11 cellular contexts compared by ENCODE assay signal in the genomic region with DNA sequence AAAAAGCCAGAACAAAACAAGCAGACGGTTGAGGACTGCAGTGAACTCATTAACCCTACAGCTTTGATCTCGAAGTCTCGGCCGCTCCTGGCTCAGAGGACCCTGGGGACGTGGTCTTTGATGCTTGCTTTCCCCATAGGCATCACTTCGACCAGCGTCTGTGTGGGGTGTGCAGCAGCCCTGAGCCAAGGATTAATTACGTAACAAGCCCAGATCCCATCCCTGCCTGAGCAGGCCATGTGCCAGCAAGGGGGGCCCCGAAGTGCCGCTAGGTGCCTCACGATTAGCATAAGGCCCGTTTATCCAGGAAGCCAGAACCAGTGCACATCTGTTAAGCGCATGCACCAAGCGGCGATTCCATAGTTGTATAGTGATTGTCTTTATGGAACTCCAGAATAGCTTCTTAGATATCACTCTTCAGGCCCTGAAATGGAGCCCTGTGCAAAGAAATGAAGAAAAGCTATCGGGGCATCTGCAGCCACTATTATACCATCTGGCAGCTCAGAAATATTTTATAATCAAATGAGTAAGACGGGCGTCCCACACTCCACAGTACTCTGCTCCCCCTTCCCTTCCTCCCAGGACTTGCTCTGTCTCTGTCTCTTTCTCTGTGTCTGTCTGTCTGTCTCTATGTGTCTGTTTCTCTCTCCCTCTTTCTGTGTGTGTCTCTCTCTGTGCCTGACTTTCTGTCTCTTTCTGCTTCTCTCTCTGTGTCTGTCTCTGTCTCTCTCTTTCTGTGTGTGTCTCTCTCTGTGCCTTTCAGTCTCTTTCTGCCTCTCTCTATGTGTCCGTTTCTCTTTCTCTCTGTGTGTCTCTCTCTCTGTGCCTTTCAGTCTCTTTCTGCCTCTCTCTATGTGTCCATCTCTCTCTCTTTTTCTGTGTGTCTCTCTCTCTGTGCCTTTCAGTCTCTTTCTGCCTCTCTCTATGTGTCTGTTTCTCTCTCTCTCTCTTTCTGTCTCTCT. TPM values are rescaled to one million over a fixed set of nuclear protein-coding genes. Genes with fewer than 3 reads are reported as not detected.
DNase-seq lines count a peak whose midpoint lies in the region; ATAC-seq and TF ChIP-seq lines count a peak whose summit lies in the region.
"Had no signal": no experiment of that assay in that cellular context is flagged by ENCODE, and none has a peak within 500 bp of the region (broad histone marks: within the 10 kb centered on the region; RNA-seq: fewer than 3 reads in every experiment).

No MANE protein-coding gene starts in this region.

- dilution Hi-C loops in IMR-90 (cut with HindIII; ENCODE audit: low sequenced_read_pairs, unreplicated experiment) = no loop called here

- H3K27ac Mint-ChIP-seq in CD14-positive monocyte (peak overlapping the region; percentile 29 to 87 (median 76)), WTC11 (peak overlapping the region; percentile 46; the same call in 1 of the 2 replicates)

- no peak overlapping the region for H2AK9ac ChIP-seq in IMR-90 (replicated peaks; ENCODE audit: low read depth, low read length, poor library complexity)

- H3K9ac ChIP-seq in IMR-90 (ENCODE audit: low read depth, low read length) = no peak overlapping the region

- no peak overlapping the region for H2BK120ac ChIP-seq in IMR-90 (ENCODE audit: low read depth, low read length)

- H3K4ac ChIP-seq in IMR-90 (ENCODE audit: low read depth, low read length) = no peak overlapping the region; the same call in 1 of the 2 replicates

- no peak overlapping the region for H4K8ac ChIP-seq in IMR-90 (ENCODE audit: low read depth in 2 of 2, low read length in 2 of 2)

- H4K91ac ChIP-seq in IMR-90 (ENCODE audit: insufficient read depth, low read depth, low read length) = no peak overlapping the region

- POLR2A ChIA-PET in IMR-90 (lab: Charles Lee; ENCODE audit: unreplicated experiment) = no interaction called here
- POLR2A ChIA-PET in WTC11 (lab: Charles Lee) = no interaction called here

- no peak for TF ChIP-seq RAD21 in IMR-90 (IDR thresholded peaks at IDR 0.05; ENCODE audit: low read length)

- no peak overlapping the region for H2AK5ac ChIP-seq in IMR-90 (ENCODE audit: low read depth, low read length)

- H2BK15ac ChIP-seq in IMR-90 (ENCODE audit: low read depth, low read length) = no peak overlapping the region

- no peak overlapping the region for H3K27ac ChIP-seq in IMR-90 (ENCODE audit: insufficient read depth, low read length)
- no peak overlapping the region for H3K27ac ChIP-seq in right atrium auricular region
- H3K27ac ChIP-seq: ovary had no signal

- H3K36me3 Mint-ChIP-seq in CD14-positive monocyte (peaks cover 16 to 24% of the 10 kb centered on the region in 2 donors), WTC11 (no peaks in the 10 kb centered on the region)

- DNase-seq in CD14-positive monocyte (ENCODE audit: low spot score) (no peak), IMR-90 (peak; percentile 49), WTC11 (ENCODE audit: low spot score) (no peak), left kidney (ENCODE audit: low read depth, low spot score) (peak; percentile 50), right atrium auricular region (ENCODE audit: low spot score) (no peak), dedifferentiated amniotic fluid mesenchymal stem cell (ENCODE audit: extremely low spot score) (no peak), head of caudate nucleus (no peak), left lobe of liver (ENCODE audit: low spot score) (no peak)
- DNase-seq: NCI-H345, ovary, T1000 had no signal

- no peak overlapping the region for H2AFZ ChIP-seq in IMR-90 (replicated peaks; ENCODE audit: low read length, poor library complexity)

- no peak overlapping the region for H2BK20ac ChIP-seq in IMR-90 (ENCODE audit: low read depth, low read length)

- H3K4me3 Mint-ChIP-seq in CD14-positive monocyte = peak overlapping the region; percentile 3 to 26
- no peak overlapping the region for H3K4me3 Mint-ChIP-seq in WTC11

- H3K14ac ChIP-seq in IMR-90 (replicated peaks; ENCODE audit: low read depth, low read length) = no peak overlapping the region; the same call in 1 of the 2 replicates

- peak; percentile 83 for ATAC-seq in IMR-90 (ENCODE audit: low read depth)
- no peak for ATAC-seq in WTC11
- ATAC-seq in left lobe of liver = no peak

- H3K27me3 ChIP-seq in IMR-90 (ENCODE audit: control insufficient read depth, insufficient read depth, low read length) (no peaks in the 10 kb centered on the region), right atrium auricular region (no peaks in the 10 kb centered on the region)
- H3K27me3 ChIP-seq: ovary had no signal

- BruUV-seq in IMR-90 (replicated peaks; lab: Mats Ljungman, UMichigan) = no TSS peak

- H3K9me3 ChIP-seq in IMR-90 (ENCODE audit: control insufficient read depth, insufficient read depth, low read length) (no peaks in the 10 kb centered on the region), right atrium auricular region (no peaks in the 10 kb centered on the region)
- H3K9me3 ChIP-seq: ovary had no signal

- H3K4me3 ChIP-seq in IMR-90 (ENCODE audit: insufficient read depth, low read depth, low read length) = no peak overlapping the region
- H3K4me3 ChIP-seq in right atrium auricular region = no peak overlapping the region
- H3K4me3 ChIP-seq: ovary had no signal

- H3K9me1 ChIP-seq in IMR-90 (ENCODE audit: insufficient read depth, low read length) = peaks cover 8% of the 10 kb centered on the region; the same call in 1 of the 2 replicates

- WGBS in IMR-90 (ENCODE audit: extremely low coverage in 2 of 2, insufficient read length in 1 of 2), 2 experiments = 58% methylated on average over 8 of the region's 19 CpGs; no CpG with 5 or more reads in 1 of the 2 experiments

- CTCF ChIA-PET in IMR-90 (lab: Yijun Ruan, JAX) = no interaction called here
- CTCF ChIA-PET in WTC11 (lab: Charles Lee) = interaction anchor here (1.0 to 1.5 kb wide), 2 partner anchors 64 to 88 kb away, joined by 3 to 6 read pairs; no protein-coding TSS in a partner anchor

- no peaks in the 10 kb centered on the region for H3K36me3 ChIP-seq in IMR-90 (ENCODE audit: control insufficient read depth, insufficient read depth, low read length)
- H3K36me3 ChIP-seq in right atrium auricular region = no peaks in the 10 kb centered on the region
- H3K36me3 ChIP-seq: ovary had no signal

- H3K27me3 Mint-ChIP-seq in CD14-positive monocyte (ENCODE audit: low read depth in 3 of 3) = peaks cover 0 to 1% (median 0%) of the 10 kb centered on the region in 3 donors
- no peaks in the 10 kb centered on the region for H3K27me3 Mint-ChIP-seq in WTC11 (ENCODE audit: low read depth)

- H3K4me2 ChIP-seq in IMR-90 (ENCODE audit: low read depth, low read length) = no peak overlapping the region

- H3K18ac ChIP-seq in IMR-90 (ENCODE audit: low read depth, low read length) = no peak overlapping the region

- in situ Hi-C loops in IMR-90 (cut with MboI; ENCODE audit: low sequenced_read_pairs) = no loop called here

- H3K4me1 ChIP-seq in IMR-90 (ENCODE audit: control insufficient read depth, insufficient read depth, low read length) (peaks cover 11% of the 10 kb centered on the region), right atrium auricular region (peaks cover 0 to 26% of the 10 kb centered on the region in 2 donors)

- intact Hi-C loops in CD14-positive monocyte (cut with micrococcal nuclease) = loop anchor here in 1 of 2 donors (5.0 kb wide), 1 partner anchor 43 kb away; no protein-coding TSS in a partner anchor
- intact Hi-C loops in IMR-90 (cut with micrococcal nuclease) = no loop called here
- intact Hi-C loops in head of caudate nucleus (cut with DNase I) = no loop called here

- H3K23ac ChIP-seq in IMR-90 (ENCODE audit: low read depth, low read length) = peak overlapping the region; percentile 43; the same call in 1 of the 2 replicates

- TF ChIP-seq CTCF in CD14-positive monocyte (IDR thresholded peaks at IDR 0.05) = no peak
- no peak for TF ChIP-seq CTCF in IMR-90 (conservative IDR thresholded peaks at IDR 0.05; ENCODE audit: low read depth, low read length)
- no peak for TF ChIP-seq CTCF in WTC11 (IDR thresholded peaks at IDR 0.05)
- TF ChIP-seq CTCF in right atrium auricular region (IDR thresholded peaks at IDR 0.05) = no peak

- H3K56ac ChIP-seq in IMR-90 (ENCODE audit: extremely low read depth, insufficient read depth, low read length) = no peak overlapping the region

- H3K9me3 Mint-ChIP-seq in CD14-positive monocyte (no peaks in the 10 kb centered on the region), WTC11 (no peaks in the 10 kb centered on the region)

- no peak overlapping the region for H2BK5ac ChIP-seq in IMR-90 (ENCODE audit: low read depth, low read length, poor library complexity, severe bottlenecking)

- H4K20me1 ChIP-seq in IMR-90 (ENCODE audit: insufficient read depth, low read length) = peaks cover 22% of the 10 kb centered on the region; the same call in 1 of the 2 replicates

- H4K5ac ChIP-seq in IMR-90 (ENCODE audit: low read depth, low read length) = no peak overlapping the region

- H3K79me1 ChIP-seq in IMR-90 (ENCODE audit: low read depth in 1 of 2, low read length in 2 of 2) = peaks cover 12 to 25% of the 10 kb centered on the region in 2 experiments

- H3K4me1 Mint-ChIP-seq in CD14-positive monocyte (peaks cover 61% of the 10 kb centered on the region), WTC11 (peaks cover 6% of the 10 kb centered on the region)

- no peak for TF ChIP-seq POLR2A in IMR-90 (IDR thresholded peaks at IDR 0.05; ENCODE audit: low read depth, low read length)

TF ChIP-seq in IMR-90, 13 proteins besides CTCF, POLR2A, EP300 and RAD21 (continues in another document):
- TF ChIP-seq FOS (IDR thresholded peaks at IDR 0.05; ENCODE audit: low read depth, low read length) = no peak
- no peak for TF ChIP-seq MXI1 (IDR thresholded peaks at IDR 0.05; ENCODE audit: borderline replicate concordance, low read depth, low read length)
- peak; percentile 35; the same call in 1 of the 2 replicates for TF ChIP-seq CEBPB (IDR thresholded peaks at IDR 0.05; ENCODE audit: low read depth, low read length)
- TF ChIP-seq MAZ (IDR thresholded peaks at IDR 0.05; ENCODE audit: borderline replicate concordance, low read depth, low read length) = 0 out of 2 replicates have a peak, but pooled peaks have one; percentile 16
- TF ChIP-seq NFE2L2 (IDR thresholded peaks at IDR 0.05; ENCODE audit: low read depth, low read length) = no peak

TF ChIP-seq in WTC11, 78 proteins besides CTCF, POLR2A, EP300 and RAD21 (continues in another document):
- no peak for TF ChIP-seq ESRRA (CRISPR knock-in tag; IDR thresholded peaks at IDR 0.05; ENCODE audit: borderline replicate concordance)
- no peak for TF ChIP-seq ZNF317 (CRISPR knock-in tag; IDR thresholded peaks at IDR 0.05; ENCODE audit: borderline replicate concordance, low read depth)

RNA-seq across cellular contexts. Expression of gene HPCAL1, which starts 41.7 kb away (rescaled TPM):
- polyA plus RNA-seq in CD14-positive monocyte (10 to 100 TPM; 98.0 to 99.5 TPM), IMR-90 (2012; rRNA removed) (31.0 and 33.7 TPM in 2 replicates)
- total RNA-seq in IMR-90 (2012; rRNA removed) (8.2 and 9.4 TPM in 2 replicates), WTC11 (2021) (10.5 to 12.4 TPM (median 11.8 TPM) in 3 replicates), right atrium auricular region (10 to 100 TPM; 28.7 to 35.5 TPM), left lobe of liver (27.5 TPM)
- polyA plus RNA-seq in IMR-90 (2012; cell fraction: cytosol; rRNA removed) = 25.5 and 52.7 TPM in 2 replicates
- 18.3 and 34.8 TPM in 2 replicates for polyA plus RNA-seq in IMR-90 (2012; cell fraction: nucleus; rRNA removed; ENCODE audit: low replicate concordance)

Comparison
In these comparisons a context has a peak if more than half of its experiments do, and no peak if none do; other contexts are left out.
1. DNase-seq: peak in IMR-90 (single experiment) and left kidney (single experiment); none in CD14-positive monocyte (single experiment), WTC11 (single experiment), right atrium auricular region (single experiment), dedifferentiated amniotic fluid mesenchymal stem cell (single experiment), head of caudate nucleus (0 of 42) and left lobe of liver (single experiment).